In the genomic region with DNA sequence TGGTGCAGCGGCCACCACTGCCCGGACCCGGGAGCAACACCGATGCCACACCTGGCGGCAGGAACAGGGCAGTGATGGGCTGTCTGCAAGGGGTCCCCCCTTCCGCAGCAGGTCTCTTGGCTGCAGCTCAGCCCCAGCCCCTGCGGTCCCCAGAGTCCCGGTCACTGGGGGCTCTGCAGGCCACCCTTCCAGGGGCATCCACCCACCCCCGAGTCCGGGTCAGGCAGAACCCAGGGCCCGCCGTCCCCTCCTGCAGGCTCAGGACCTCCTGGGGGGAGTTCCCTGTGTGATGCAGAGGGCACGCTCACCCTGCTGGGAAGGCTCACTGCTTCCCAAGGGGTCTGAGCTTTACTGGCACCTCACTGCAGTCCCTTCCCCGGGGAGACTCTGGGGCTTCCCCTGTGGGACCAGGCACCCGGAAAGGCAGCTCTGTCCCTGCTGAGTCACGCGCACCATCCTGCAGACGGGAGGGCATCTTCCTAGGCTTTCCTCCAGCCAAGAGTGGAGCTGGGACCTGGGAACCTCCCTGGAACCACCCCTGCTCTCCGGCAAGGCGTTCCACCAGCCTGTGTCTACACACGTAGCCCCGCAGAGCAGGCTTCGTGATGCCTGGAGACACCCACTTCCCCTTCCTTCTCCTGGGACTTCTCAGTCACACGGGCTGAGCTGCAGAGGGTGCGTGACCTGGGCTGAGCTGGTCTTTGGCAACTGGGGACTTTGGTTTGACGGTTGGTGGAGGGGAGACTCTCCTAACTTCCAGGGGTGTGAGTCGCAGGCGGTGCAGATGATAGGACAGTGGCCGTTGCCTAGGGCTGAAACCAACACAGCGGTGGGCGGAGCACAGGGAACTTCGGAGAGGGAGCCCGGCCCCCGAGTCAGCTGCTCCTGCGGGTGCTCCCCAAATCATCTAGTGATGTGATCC, we compare ENCODE assay signal across 1 cellular context.
TF ChIP-seq lines count a peak whose summit lies in the region.

No MANE protein-coding gene starts in this region.

TF ChIP-seq in HEK293, 187 proteins besides CTCF, POLR2A, EP300 and RAD21 (continued from another document and continues in another):
- no peak for TF ChIP-seq ZNF140 (tag by site-specific recombination; IDR thresholded peaks at IDR 0.05)
- TF ChIP-seq ZNF561 (tag by site-specific recombination; IDR thresholded peaks at IDR 0.05; ENCODE audit: borderline replicate concordance): no peak
- no peak for TF ChIP-seq EGR2 (tag by site-specific recombination; IDR thresholded peaks at IDR 0.05; ENCODE audit: low read depth)
- no peak for TF ChIP-seq ZSCAN18 (tag by site-specific recombination; IDR thresholded peaks at IDR 0.05)
- no peak for TF ChIP-seq BCL11A (tag by site-specific recombination; IDR thresholded peaks at IDR 0.05; ENCODE audit: low read depth)
- TF ChIP-seq ZNF2 (tag by site-specific recombination; IDR thresholded peaks at IDR 0.05): no peak
- TF ChIP-seq SALL2 (tag by site-specific recombination; IDR thresholded peaks at IDR 0.05; ENCODE audit: borderline replicate concordance): no peak
- peak; percentile 94 for TF ChIP-seq ZNF394 (tag by site-specific recombination; IDR thresholded peaks at IDR 0.05; ENCODE audit: borderline replicate concordance)
- TF ChIP-seq ZFP69B (tag by site-specific recombination; IDR thresholded peaks at IDR 0.05): no peak
- TF ChIP-seq ZNF843 (tag by site-specific recombination; IDR thresholded peaks at IDR 0.05): no peak
- TF ChIP-seq ZBTB20 (tag by site-specific recombination; IDR thresholded peaks at IDR 0.05): peak; percentile 35; the same call in 1 of the 2 replicates
- no peak for TF ChIP-seq BCL11B (tag by site-specific recombination; IDR thresholded peaks at IDR 0.05; ENCODE audit: low read depth)
- TF ChIP-seq RBAK (tag by site-specific recombination; IDR thresholded peaks at IDR 0.05): no peak
- TF ChIP-seq MEIS1 (CRISPR knock-in tag; IDR thresholded peaks at IDR 0.05; ENCODE audit: borderline replicate concordance): no peak
- no peak for TF ChIP-seq ZNF292 (tag by site-specific recombination; IDR thresholded peaks at IDR 0.05; ENCODE audit: borderline replicate concordance, low read depth)
- TF ChIP-seq PRDM10 (tag by site-specific recombination; IDR thresholded peaks at IDR 0.05): peak; percentile 89
- no peak for TF ChIP-seq ZBTB7A (tag by site-specific recombination; IDR thresholded peaks at IDR 0.05; ENCODE audit: low read depth)
- TF ChIP-seq, protein P1, sequence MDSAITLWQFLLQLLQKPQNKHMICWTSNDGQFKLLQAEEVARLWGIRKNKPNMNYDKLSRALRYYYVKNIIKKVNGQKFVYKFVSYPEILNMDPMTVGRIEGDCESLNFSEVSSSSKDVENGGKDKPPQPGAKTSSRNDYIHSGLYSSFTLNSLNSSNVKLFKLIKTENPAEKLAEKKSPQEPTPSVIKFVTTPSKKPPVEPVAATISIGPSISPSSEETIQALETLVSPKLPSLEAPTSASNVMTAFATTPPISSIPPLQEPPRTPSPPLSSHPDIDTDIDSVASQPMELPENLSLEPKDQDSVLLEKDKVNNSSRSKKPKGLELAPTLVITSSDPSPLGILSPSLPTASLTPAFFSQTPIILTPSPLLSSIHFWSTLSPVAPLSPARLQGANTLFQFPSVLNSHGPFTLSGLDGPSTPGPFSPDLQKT (IDR thresholded peaks at IDR 0.05; ENCODE audit: borderline replicate concordance, low read depth, low read length): no peak
- TF ChIP-seq ZNF510 (tag by site-specific recombination; IDR thresholded peaks at IDR 0.05; ENCODE audit: insufficient replicate concordance): no peak
- no peak for TF ChIP-seq ZNF596 (tag by site-specific recombination; IDR thresholded peaks at IDR 0.05)
- no peak for TF ChIP-seq ZNF138 (tag by site-specific recombination; IDR thresholded peaks at IDR 0.05; ENCODE audit: borderline replicate concordance)
- TF ChIP-seq, protein P2, sequence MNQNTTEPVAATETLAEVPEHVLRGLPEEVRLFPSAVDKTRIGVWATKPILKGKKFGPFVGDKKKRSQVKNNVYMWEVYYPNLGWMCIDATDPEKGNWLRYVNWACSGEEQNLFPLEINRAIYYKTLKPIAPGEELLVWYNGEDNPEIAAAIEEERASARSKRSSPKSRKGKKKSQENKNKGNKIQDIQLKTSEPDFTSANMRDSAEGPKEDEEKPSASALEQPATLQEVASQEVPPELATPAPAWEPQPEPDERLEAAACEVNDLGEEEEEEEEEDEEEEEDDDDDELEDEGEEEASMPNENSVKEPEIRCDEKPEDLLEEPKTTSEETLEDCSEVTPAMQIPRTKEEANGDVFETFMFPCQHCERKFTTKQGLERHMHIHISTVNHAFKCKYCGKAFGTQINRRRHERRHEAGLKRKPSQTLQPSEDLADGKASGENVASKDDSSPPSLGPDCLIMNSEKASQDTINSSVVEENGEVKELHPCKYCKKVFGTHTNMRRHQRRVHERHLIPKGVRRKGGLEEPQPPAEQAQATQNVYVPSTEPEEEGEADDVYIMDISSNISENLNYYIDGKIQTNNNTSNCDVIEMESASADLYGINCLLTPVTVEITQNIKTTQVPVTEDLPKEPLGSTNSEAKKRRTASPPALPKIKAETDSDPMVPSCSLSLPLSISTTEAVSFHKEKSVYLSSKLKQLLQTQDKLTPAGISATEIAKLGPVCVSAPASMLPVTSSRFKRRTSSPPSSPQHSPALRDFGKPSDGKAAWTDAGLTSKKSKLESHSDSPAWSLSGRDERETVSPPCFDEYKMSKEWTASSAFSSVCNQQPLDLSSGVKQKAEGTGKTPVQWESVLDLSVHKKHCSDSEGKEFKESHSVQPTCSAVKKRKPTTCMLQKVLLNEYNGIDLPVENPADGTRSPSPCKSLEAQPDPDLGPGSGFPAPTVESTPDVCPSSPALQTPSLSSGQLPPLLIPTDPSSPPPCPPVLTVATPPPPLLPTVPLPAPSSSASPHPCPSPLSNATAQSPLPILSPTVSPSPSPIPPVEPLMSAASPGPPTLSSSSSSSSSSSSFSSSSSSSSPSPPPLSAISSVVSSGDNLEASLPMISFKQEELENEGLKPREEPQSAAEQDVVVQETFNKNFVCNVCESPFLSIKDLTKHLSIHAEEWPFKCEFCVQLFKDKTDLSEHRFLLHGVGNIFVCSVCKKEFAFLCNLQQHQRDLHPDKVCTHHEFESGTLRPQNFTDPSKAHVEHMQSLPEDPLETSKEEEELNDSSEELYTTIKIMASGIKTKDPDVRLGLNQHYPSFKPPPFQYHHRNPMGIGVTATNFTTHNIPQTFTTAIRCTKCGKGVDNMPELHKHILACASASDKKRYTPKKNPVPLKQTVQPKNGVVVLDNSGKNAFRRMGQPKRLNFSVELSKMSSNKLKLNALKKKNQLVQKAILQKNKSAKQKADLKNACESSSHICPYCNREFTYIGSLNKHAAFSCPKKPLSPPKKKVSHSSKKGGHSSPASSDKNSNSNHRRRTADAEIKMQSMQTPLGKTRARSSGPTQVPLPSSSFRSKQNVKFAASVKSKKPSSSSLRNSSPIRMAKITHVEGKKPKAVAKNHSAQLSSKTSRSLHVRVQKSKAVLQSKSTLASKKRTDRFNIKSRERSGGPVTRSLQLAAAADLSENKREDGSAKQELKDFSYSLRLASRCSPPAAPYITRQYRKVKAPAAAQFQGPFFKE (tag by site-specific recombination; IDR thresholded peaks at IDR 0.05; ENCODE audit: borderline replicate concordance): no peak
- no peak for TF ChIP-seq ZSCAN16 (tag by site-specific recombination; IDR thresholded peaks at IDR 0.05)
- no peak for TF ChIP-seq ZNF221 (tag by site-specific recombination; IDR thresholded peaks at IDR 0.05; ENCODE audit: borderline replicate concordance)
- TF ChIP-seq ZNF677 (tag by site-specific recombination; IDR thresholded peaks at IDR 0.05): no peak
- TF ChIP-seq, protein P3, sequence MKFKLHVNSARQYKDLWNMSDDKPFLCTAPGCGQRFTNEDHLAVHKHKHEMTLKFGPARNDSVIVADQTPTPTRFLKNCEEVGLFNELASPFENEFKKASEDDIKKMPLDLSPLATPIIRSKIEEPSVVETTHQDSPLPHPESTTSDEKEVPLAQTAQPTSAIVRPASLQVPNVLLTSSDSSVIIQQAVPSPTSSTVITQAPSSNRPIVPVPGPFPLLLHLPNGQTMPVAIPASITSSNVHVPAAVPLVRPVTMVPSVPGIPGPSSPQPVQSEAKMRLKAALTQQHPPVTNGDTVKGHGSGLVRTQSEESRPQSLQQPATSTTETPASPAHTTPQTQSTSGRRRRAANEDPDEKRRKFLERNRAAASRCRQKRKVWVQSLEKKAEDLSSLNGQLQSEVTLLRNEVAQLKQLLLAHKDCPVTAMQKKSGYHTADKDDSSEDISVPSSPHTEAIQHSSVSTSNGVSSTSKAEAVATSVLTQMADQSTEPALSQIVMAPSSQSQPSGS (tag by site-specific recombination; IDR thresholded peaks at IDR 0.05; ENCODE audit: low read depth): no peak
- TF ChIP-seq ZSCAN4 (tag by site-specific recombination; IDR thresholded peaks at IDR 0.05): no peak
- TF ChIP-seq ZNF660 (tag by site-specific recombination; IDR thresholded peaks at IDR 0.05): no peak
- TF ChIP-seq, protein P4, sequence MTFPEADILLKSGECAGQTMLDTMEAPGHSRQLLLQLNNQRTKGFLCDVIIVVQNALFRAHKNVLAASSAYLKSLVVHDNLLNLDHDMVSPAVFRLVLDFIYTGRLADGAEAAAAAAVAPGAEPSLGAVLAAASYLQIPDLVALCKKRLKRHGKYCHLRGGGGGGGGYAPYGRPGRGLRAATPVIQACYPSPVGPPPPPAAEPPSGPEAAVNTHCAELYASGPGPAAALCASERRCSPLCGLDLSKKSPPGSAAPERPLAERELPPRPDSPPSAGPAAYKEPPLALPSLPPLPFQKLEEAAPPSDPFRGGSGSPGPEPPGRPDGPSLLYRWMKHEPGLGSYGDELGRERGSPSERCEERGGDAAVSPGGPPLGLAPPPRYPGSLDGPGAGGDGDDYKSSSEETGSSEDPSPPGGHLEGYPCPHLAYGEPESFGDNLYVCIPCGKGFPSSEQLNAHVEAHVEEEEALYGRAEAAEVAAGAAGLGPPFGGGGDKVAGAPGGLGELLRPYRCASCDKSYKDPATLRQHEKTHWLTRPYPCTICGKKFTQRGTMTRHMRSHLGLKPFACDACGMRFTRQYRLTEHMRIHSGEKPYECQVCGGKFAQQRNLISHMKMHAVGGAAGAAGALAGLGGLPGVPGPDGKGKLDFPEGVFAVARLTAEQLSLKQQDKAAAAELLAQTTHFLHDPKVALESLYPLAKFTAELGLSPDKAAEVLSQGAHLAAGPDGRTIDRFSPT (tag by site-specific recombination; IDR thresholded peaks at IDR 0.05): no peak
- TF ChIP-seq ZNF555 (tag by site-specific recombination; conservative IDR thresholded peaks at IDR 0.05): no peak
- no peak for TF ChIP-seq ZNF548 (tag by site-specific recombination; IDR thresholded peaks at IDR 0.05)
- no peak for TF ChIP-seq KLF16 (tag by site-specific recombination; IDR thresholded peaks at IDR 0.05)
- TF ChIP-seq KLF7 (tag by site-specific recombination; IDR thresholded peaks at IDR 0.05; ENCODE audit: borderline replicate concordance): no peak
- no peak for TF ChIP-seq ZNF324 (tag by site-specific recombination; IDR thresholded peaks at IDR 0.05)
- TF ChIP-seq SP3 (tag by site-specific recombination; IDR thresholded peaks at IDR 0.05): peak; percentile 44
- TF ChIP-seq ZNF580 (tag by site-specific recombination; IDR thresholded peaks at IDR 0.05): no peak
